26 cellular contexts compared by ENCODE assay signal in genomic region chr11:45071232-45071631, GRCh38.
"Had no signal": no experiment of that assay in that cellular context is flagged by ENCODE, and none has a peak within 500 bp of the region (broad histone marks: within the 10 kb centered on the region; RNA-seq: fewer than 3 reads in every experiment).

No MANE protein-coding gene starts in this region.

- ATAC-seq: left colon; mucosa of descending colon; natural killer cell treated with Interleukin-12 subunit alpha and Interleukin-12 subunit beta and Interleukin-15 and Interleukin-18, amount 100 ng/mL, for 72 hours; pancreas; stimulated activated naive B cell treated with anti-CD40 and anti-IgM and Interleukin-4, amounts not matched to agents 10 μg/mL and 1 μg/mL and 100 μg/mL, for 72 hours had no signal

- H3K4me1 ChIP-seq: pancreas, sigmoid colon had no signal

- H3K36me3 ChIP-seq: neutrophil, pancreas, sigmoid colon, spleen, thoracic aorta, tibial nerve, upper lobe of left lung had no signal

- H3K4me3 ChIP-seq: dorsolateral prefrontal cortex, lung, mucosa of descending colon, pancreas, sigmoid colon, skin epidermis, spleen, thoracic aorta, tibial nerve, upper lobe of left lung had no signal

- H3K9me3 ChIP-seq: mucosa of descending colon, neutrophil, pancreas, sigmoid colon, thoracic aorta, upper lobe of left lung had no signal

- H3K9me3 Mint-ChIP-seq: natural killer cell treated with Interleukin-12 subunit alpha and Interleukin-12 subunit beta and Interleukin-15 and Interleukin-18, amount 100 ng/mL, for 72 hours; neural crest cell had no signal

- DNase-seq: dorsolateral prefrontal cortex; effector CD4-positive, alpha-beta T cell; head of caudate nucleus; hippocampal formation; islet precursor cell; kidney glomerular epithelial cell; left colon; mucosa of descending colon; naive B cell; pancreas; sigmoid colon; spleen; stimulated activated CD4-positive, alpha-beta T cell treated with anti-CD3 and anti-CD28 coated beads, Interleukin-4, amount 100 ng/mL, for 4 hours; stimulated activated naive B cell treated with anti-CD40 and anti-IgM and Interleukin-4, amounts not matched to agents 10 μg/mL and 1 μg/mL and 100 μg/mL, for 72 hours; upper lobe of left lung had no signal

- H3K27ac Mint-ChIP-seq: memory B cell; mesothelial cell of epicardium; natural killer cell treated with Interleukin-12 subunit alpha and Interleukin-12 subunit beta and Interleukin-15 and Interleukin-18, amount 100 ng/mL, for 72 hours; progenitor cell of endocrine pancreas; stimulated activated naive B cell treated with anti-CD40 and anti-IgM and Interleukin-4, amounts not matched to agents 10 μg/mL and 1 μg/mL and 100 μg/mL, for 72 hours; stimulated activated naive CD8-positive, alpha-beta T cell treated with anti-CD3 and anti-CD28 coated beads, Interleukin-15, Interleukin-2, amounts not matched to agents 100 ng/mL and 50 ng/mL, for 24 hours had no signal

- H3K4me3 Mint-ChIP-seq: memory B cell; mesothelial cell of epicardium; natural killer cell treated with Interleukin-12 subunit alpha and Interleukin-12 subunit beta and Interleukin-15 and Interleukin-18, amount 100 ng/mL, for 72 hours; neural crest cell; stimulated activated naive B cell treated with anti-CD40 and anti-IgM and Interleukin-4, amounts not matched to agents 10 μg/mL and 1 μg/mL and 100 μg/mL, for 72 hours; stimulated activated naive CD8-positive, alpha-beta T cell treated with anti-CD3 and anti-CD28 coated beads, Interleukin-15, Interleukin-2, amounts not matched to agents 100 ng/mL and 50 ng/mL, for 24 hours had no signal

- H3K36me3 Mint-ChIP-seq: mesothelial cell of epicardium; natural killer cell treated with Interleukin-12 subunit alpha and Interleukin-12 subunit beta and Interleukin-15 and Interleukin-18, amount 100 ng/mL, for 72 hours; stimulated activated naive B cell treated with anti-CD40 and anti-IgM and Interleukin-4, amounts not matched to agents 10 μg/mL and 1 μg/mL and 100 μg/mL, for 72 hours had no signal

- H3K27ac ChIP-seq: dorsolateral prefrontal cortex, neutrophil, pancreas, sigmoid colon, skin epidermis, spleen, thoracic aorta, tibial nerve, upper lobe of left lung had no signal

- H3K27me3 ChIP-seq: dorsolateral prefrontal cortex, neutrophil, pancreas, sigmoid colon, spleen, tibial nerve, upper lobe of left lung had no signal

- H3K4me1 Mint-ChIP-seq: mesothelial cell of epicardium had no signal
